In genomic region chr6:155678361-155678760, GRCh38 we compare ENCODE assay signal across 11 cellular contexts.
"Had no signal": no experiment of that assay in that cellular context is flagged by ENCODE, and none has a peak within 500 bp of the region (broad histone marks: within the 10 kb centered on the region; RNA-seq: fewer than 3 reads in every experiment).

No MANE protein-coding gene starts in this region.

- DNase-seq: activated CD4-positive, alpha-beta T cell treated with anti-CD3 and anti-CD28 coated beads, Interleukin-2, amount 10 ng/mL, durations not matched to agents 7 days and 5 days; activated CD8-positive, alpha-beta memory T cell treated with anti-CD3 and anti-CD28 coated beads, Interleukin-2, amount 50 U/mL, for 48 hours; activated naive CD8-positive, alpha-beta T cell treated with anti-CD3 and anti-CD28 coated beads for 36 hours; cerebellar nuclear complex; nephron progenitor cell; psoas muscle; right lobe of liver; stimulated activated CD4-positive, alpha-beta T cell treated with anti-CD3 and anti-CD28 coated beads, Interleukin-2, amount 100 ng/mL, for 24 hours; T-cell; T-helper 9 cell had no signal

- H3K4me3 ChIP-seq: breast epithelium, psoas muscle, right lobe of liver had no signal

- H3K9me3 ChIP-seq: breast epithelium, psoas muscle, right lobe of liver had no signal

- H3K36me3 ChIP-seq: breast epithelium, right lobe of liver had no signal

- ATAC-seq: psoas muscle, right lobe of liver, T-cell had no signal

- H3K4me1 ChIP-seq: breast epithelium, psoas muscle, right lobe of liver had no signal

- H3K27me3 ChIP-seq: breast epithelium, right lobe of liver had no signal

- H3K27ac ChIP-seq: breast epithelium, psoas muscle, right lobe of liver had no signal
